ENCODE assay signal across 1 cellular context in the genomic region with DNA sequence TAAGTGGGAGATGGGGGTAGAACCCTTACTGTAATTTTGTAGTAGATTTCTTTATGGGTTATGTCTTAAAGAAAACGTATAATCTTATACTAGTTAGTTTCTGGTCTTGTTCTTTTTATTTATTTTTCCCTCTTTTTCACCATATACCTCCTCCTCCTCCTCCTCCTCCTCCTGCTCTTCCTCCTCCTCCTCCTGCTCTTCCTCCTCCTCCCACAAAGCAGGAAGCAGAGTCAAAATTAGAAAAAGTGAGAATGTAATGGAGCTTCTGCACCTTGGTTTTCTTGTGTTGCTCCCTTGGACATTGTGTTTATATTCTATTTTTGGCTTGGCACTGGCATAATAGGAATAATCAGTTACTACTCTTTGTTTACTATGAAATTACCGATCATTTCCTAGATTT.
TF ChIP-seq lines count a peak whose summit lies in the region.

No MANE protein-coding gene starts in this region.

TF ChIP-seq in GM23338, 12 proteins besides CTCF, POLR2A, EP300 and RAD21 (continued from another document):
- TF ChIP-seq ZNF462 (CRISPR knock-in tag; IDR thresholded peaks at IDR 0.05) (no peak), ZNF331 (CRISPR knock-in tag; IDR thresholded peaks at IDR 0.05; ENCODE audit: low read depth) (no peak), NANOG (IDR thresholded peaks at IDR 0.05; ENCODE audit: borderline replicate concordance) (no peak), POLR2AphosphoS5 (IDR thresholded peaks at IDR 0.05; ENCODE audit: low read depth) (no peak), STAT1 (IDR thresholded peaks at IDR 0.05; ENCODE audit: unreplicated experiment) (no peak), CREB1 (CRISPR knock-in tag; IDR thresholded peaks at IDR 0.05; ENCODE audit: low read depth) (no peak), JUNB (IDR thresholded peaks at IDR 0.05; ENCODE audit: unreplicated experiment) (no peak), ZNF114 (CRISPR knock-in tag; IDR thresholded peaks at IDR 0.05) (no peak), EZH2 (IDR thresholded peaks at IDR 0.05; ENCODE audit: low read depth, unreplicated experiment) (no peak), ETS1 (IDR thresholded peaks at IDR 0.05) (no peak)
- TF ChIP-seq, protein P1, sequence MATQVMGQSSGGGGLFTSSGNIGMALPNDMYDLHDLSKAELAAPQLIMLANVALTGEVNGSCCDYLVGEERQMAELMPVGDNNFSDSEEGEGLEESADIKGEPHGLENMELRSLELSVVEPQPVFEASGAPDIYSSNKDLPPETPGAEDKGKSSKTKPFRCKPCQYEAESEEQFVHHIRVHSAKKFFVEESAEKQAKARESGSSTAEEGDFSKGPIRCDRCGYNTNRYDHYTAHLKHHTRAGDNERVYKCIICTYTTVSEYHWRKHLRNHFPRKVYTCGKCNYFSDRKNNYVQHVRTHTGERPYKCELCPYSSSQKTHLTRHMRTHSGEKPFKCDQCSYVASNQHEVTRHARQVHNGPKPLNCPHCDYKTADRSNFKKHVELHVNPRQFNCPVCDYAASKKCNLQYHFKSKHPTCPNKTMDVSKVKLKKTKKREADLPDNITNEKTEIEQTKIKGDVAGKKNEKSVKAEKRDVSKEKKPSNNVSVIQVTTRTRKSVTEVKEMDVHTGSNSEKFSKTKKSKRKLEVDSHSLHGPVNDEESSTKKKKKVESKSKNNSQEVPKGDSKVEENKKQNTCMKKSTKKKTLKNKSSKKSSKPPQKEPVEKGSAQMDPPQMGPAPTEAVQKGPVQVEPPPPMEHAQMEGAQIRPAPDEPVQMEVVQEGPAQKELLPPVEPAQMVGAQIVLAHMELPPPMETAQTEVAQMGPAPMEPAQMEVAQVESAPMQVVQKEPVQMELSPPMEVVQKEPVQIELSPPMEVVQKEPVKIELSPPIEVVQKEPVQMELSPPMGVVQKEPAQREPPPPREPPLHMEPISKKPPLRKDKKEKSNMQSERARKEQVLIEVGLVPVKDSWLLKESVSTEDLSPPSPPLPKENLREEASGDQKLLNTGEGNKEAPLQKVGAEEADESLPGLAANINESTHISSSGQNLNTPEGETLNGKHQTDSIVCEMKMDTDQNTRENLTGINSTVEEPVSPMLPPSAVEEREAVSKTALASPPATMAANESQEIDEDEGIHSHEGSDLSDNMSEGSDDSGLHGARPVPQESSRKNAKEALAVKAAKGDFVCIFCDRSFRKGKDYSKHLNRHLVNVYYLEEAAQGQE (IDR thresholded peaks at IDR 0.05; ENCODE audit: unreplicated experiment), result no peak
